In genomic region chr2:135960598-135961551, GRCh38 we compare ENCODE assay signal across 9 cellular contexts. TPM values are rescaled to one million over a fixed set of nuclear protein-coding genes. Genes with fewer than 3 reads are reported as not detected.
A peak's percentile ranks its signal among the peaks of the same experiment; 100 is the strongest.
DNase-seq lines count a peak whose midpoint lies in the region; ATAC-seq and TF ChIP-seq lines count a peak whose summit lies in the region.
"Had no signal": no experiment of that assay in that cellular context is flagged by ENCODE, and none has a peak within 500 bp of the region (broad histone marks: within the 10 kb centered on the region; RNA-seq: fewer than 3 reads in every experiment).

No MANE protein-coding gene starts in this region.

- TF ChIP-seq POLR2A in thyroid gland (IDR thresholded peaks at IDR 0.05): no peak

- no peak for TF ChIP-seq CTCF in thyroid gland (IDR thresholded peaks at IDR 0.05)

- 35 to 37% methylated on average over 5 of the region's 5 CpGs for WGBS in thyroid gland, 2 donors

- H3K4me3 ChIP-seq in thyroid gland (replicated peaks in 1 of 3): no peak overlapping the region

- peak overlapping the region; percentile 73 for H3K27ac Mint-ChIP-seq in activated naive CD4-positive, alpha-beta T cell treated with anti-CD3 and anti-CD28 coated beads, Interleukin-2, amount 50 U/mL, for 24 hours
- peak overlapping the region; percentile 96 for H3K27ac Mint-ChIP-seq in T-helper 17 cell

- H3K27ac ChIP-seq in thyroid gland: peak overlapping the region; percentile 59 to 71 (median 65)
- H3K27ac ChIP-seq: HL-60 had no signal

- H3K9me3 Mint-ChIP-seq in activated naive CD4-positive, alpha-beta T cell treated with anti-CD3 and anti-CD28 coated beads, Interleukin-2, amount 50 U/mL, for 24 hours: no peaks in the 10 kb centered on the region

- no peaks in the 10 kb centered on the region for H3K27me3 Mint-ChIP-seq in activated naive CD4-positive, alpha-beta T cell treated with anti-CD3 and anti-CD28 coated beads, Interleukin-2, amount 50 U/mL, for 24 hours
- H3K27me3 Mint-ChIP-seq in T-helper 17 cell: no peaks in the 10 kb centered on the region

- DNase-seq in activated naive CD4-positive, alpha-beta T cell treated with anti-CD3 and anti-CD28 coated beads, Interleukin-2, amount 50 U/mL, for 16 hours: no peak
- DNase-seq in T-helper 17 cell (no peak), glomerular endothelial cell (ENCODE audit: extremely low read depth, low read depth, low spot score) (peak; percentile 39), thyroid gland (peak; percentile 14 to 26)

- H3K27me3 ChIP-seq in thyroid gland: no peaks in the 10 kb centered on the region

- peaks cover 26% of the 10 kb centered on the region for H3K36me3 Mint-ChIP-seq in activated naive CD4-positive, alpha-beta T cell treated with anti-CD3 and anti-CD28 coated beads, Interleukin-2, amount 50 U/mL, for 24 hours
- peaks cover 6% of the 10 kb centered on the region for H3K36me3 Mint-ChIP-seq in T-helper 17 cell (ENCODE audit: low read depth)

- intact Hi-C loops in thyroid gland (cut with DNase I): no loop called here

- H3K9me3 ChIP-seq in T-helper 17 cell (ENCODE audit: control insufficient read depth, low read length, poor library complexity, severe bottlenecking) (no peaks in the 10 kb centered on the region), thyroid gland (no peaks in the 10 kb centered on the region)

- peak overlapping the region; percentile 56 for H3K4me3 Mint-ChIP-seq in activated naive CD4-positive, alpha-beta T cell treated with anti-CD3 and anti-CD28 coated beads, Interleukin-2, amount 50 U/mL, for 24 hours
- H3K4me3 Mint-ChIP-seq in T-helper 17 cell: peak overlapping the region; percentile 41

- H3K36me3 ChIP-seq in thyroid gland: no peaks in the 10 kb centered on the region

- peaks cover 18 to 21% of the 10 kb centered on the region in 2 donors for H3K4me1 ChIP-seq in thyroid gland

- ATAC-seq in T-helper 17 cell: peak; percentile 88
- ATAC-seq in GM21717 (IDR thresholded peaks at IDR 0.05; ENCODE audit: unreplicated experiment): no peak
- no peak for ATAC-seq in GM19328 (IDR thresholded peaks at IDR 0.05; ENCODE audit: unreplicated experiment)
- no peak for ATAC-seq in HG03565 (IDR thresholded peaks at IDR 0.05; ENCODE audit: unreplicated experiment)

- peaks cover 59% of the 10 kb centered on the region for H3K4me1 Mint-ChIP-seq in activated naive CD4-positive, alpha-beta T cell treated with anti-CD3 and anti-CD28 coated beads, Interleukin-2, amount 50 U/mL, for 24 hours
- peaks cover 36% of the 10 kb centered on the region for H3K4me1 Mint-ChIP-seq in T-helper 17 cell

RNA-seq across cellular contexts. Expression of gene DARS1, which starts 24.6 kb away (rescaled TPM):
- total RNA-seq in T-helper 17 cell: 10 to 100 TPM; 53.8 to 72.1 TPM
- total RNA-seq in glomerular endothelial cell: 40.1 and 49.6 TPM in 2 replicates
- total RNA-seq in thyroid gland: 10 to 100 TPM; 69.6 to 94.4 (median 75.9) TPM

Comparison
In these comparisons a context has a peak if more than half of its experiments do, and no peak if none do; other contexts are left out.
1. DNase-seq: peak in glomerular endothelial cell (single experiment) and thyroid gland (2 of 2); none in activated naive CD4-positive, alpha-beta T cell treated with anti-CD3 and anti-CD28 coated beads, Interleukin-2, amount 50 U/mL, for 16 hours (single experiment) and T-helper 17 cell (0 of 3).